1 cellular context compared by ENCODE assay signal in genomic region chr5:135234242-135235000, GRCh38.
TF ChIP-seq lines count a peak whose summit lies in the region.

No MANE protein-coding gene starts in this region.

TF ChIP-seq in HepG2, 621 proteins besides CTCF, POLR2A, EP300 and RAD21 (continued from another document and continues in another):
- TF ChIP-seq RERE (CRISPR knock-in tag; IDR thresholded peaks at IDR 0.05; ENCODE audit: low read depth) (no peak), CENPT (CRISPR knock-in tag; IDR thresholded peaks at IDR 0.05; ENCODE audit: low read depth) (no peak), TIGD3 (CRISPR knock-in tag; IDR thresholded peaks at IDR 0.05; ENCODE audit: borderline replicate concordance) (no peak), ZNF292 (CRISPR knock-in tag; IDR thresholded peaks at IDR 0.05; ENCODE audit: borderline replicate concordance, low read depth) (no peak), ZFX (CRISPR knock-in tag; IDR thresholded peaks at IDR 0.05; ENCODE audit: low read depth) (peak; percentile 81), HMGA1 (CRISPR knock-in tag; conservative IDR thresholded peaks at IDR 0.05) (no peak), AGO1 (IDR thresholded peaks at IDR 0.05; ENCODE audit: low read depth, low read length, poor library complexity, severe bottlenecking) (no peak), ZNF720 (CRISPR knock-in tag; IDR thresholded peaks at IDR 0.05) (no peak), ARID2 (CRISPR knock-in tag; IDR thresholded peaks at IDR 0.05; ENCODE audit: borderline replicate concordance) (no peak), MNT (IDR thresholded peaks at IDR 0.05) (no peak), KDM5B (CRISPR knock-in tag; IDR thresholded peaks at IDR 0.05; ENCODE audit: borderline replicate concordance) (peak; percentile 48; the same call in 1 of the 2 replicates), ZNF296 (CRISPR knock-in tag; conservative IDR thresholded peaks at IDR 0.05) (no peak), SOX5 (CRISPR knock-in tag; IDR thresholded peaks at IDR 0.05; ENCODE audit: borderline replicate concordance) (peak; percentile 57; the same call in 1 of the 2 replicates), SP5 (CRISPR knock-in tag; IDR thresholded peaks at IDR 0.05; ENCODE audit: borderline replicate concordance, low read depth) (no peak), ZNF136 (CRISPR knock-in tag; IDR thresholded peaks at IDR 0.05; ENCODE audit: low read depth) (no peak), SIN3B (IDR thresholded peaks at IDR 0.05; ENCODE audit: low read length) (no peak), ZNF281 (CRISPR knock-in tag; IDR thresholded peaks at IDR 0.05; ENCODE audit: borderline replicate concordance) (peak; percentile 36; the same call in 1 of the 2 replicates), ZSCAN20 (CRISPR knock-in tag; IDR thresholded peaks at IDR 0.05; ENCODE audit: borderline replicate concordance) (no peak), ZSCAN25 (CRISPR knock-in tag; IDR thresholded peaks at IDR 0.05) (no peak), ZNF766 (CRISPR knock-in tag; IDR thresholded peaks at IDR 0.05; ENCODE audit: borderline replicate concordance) (no peak), ZNF841 (CRISPR knock-in tag; IDR thresholded peaks at IDR 0.05; ENCODE audit: borderline replicate concordance) (no peak), ZSCAN29 (CRISPR knock-in tag; conservative IDR thresholded peaks at IDR 0.05) (no peak), CEBPB (IDR thresholded peaks at IDR 0.05; ENCODE audit: borderline replicate concordance, low read depth, low read length) (no peak), ZGPAT (CRISPR knock-in tag; IDR thresholded peaks at IDR 0.05) (no peak), FOXP1 (IDR thresholded peaks at IDR 0.05) (no peak), FOXP1 (CRISPR knock-in tag; IDR thresholded peaks at IDR 0.05) (peak; percentile 34; the same call in 1 of the 2 replicates), RFXANK (CRISPR knock-in tag; IDR thresholded peaks at IDR 0.05) (no peak), MED13 (CRISPR knock-in tag; IDR thresholded peaks at IDR 0.05) (no peak), ZNF713 (CRISPR knock-in tag; IDR thresholded peaks at IDR 0.05) (no peak), ARID5B (CRISPR knock-in tag; IDR thresholded peaks at IDR 0.05) (peak; percentile 34), HBP1 (CRISPR knock-in tag; IDR thresholded peaks at IDR 0.05; ENCODE audit: low read depth) (no peak), TAF1 (CRISPR knock-in tag; IDR thresholded peaks at IDR 0.05) (no peak), ZNF121 (CRISPR knock-in tag; IDR thresholded peaks at IDR 0.05) (no peak), ETV5 (CRISPR knock-in tag; IDR thresholded peaks at IDR 0.05; ENCODE audit: borderline replicate concordance) (peak; percentile 39; the same call in 1 of the 2 replicates), TBX2 (CRISPR knock-in tag; IDR thresholded peaks at IDR 0.05; ENCODE audit: borderline replicate concordance) (no peak), HOMEZ (CRISPR knock-in tag; IDR thresholded peaks at IDR 0.05; ENCODE audit: low read depth) (no peak), ZNF672 (CRISPR knock-in tag; IDR thresholded peaks at IDR 0.05) (no peak), MYPOP (CRISPR knock-in tag; IDR thresholded peaks at IDR 0.05) (no peak), POLR2AphosphoS5 (IDR thresholded peaks at IDR 0.05; ENCODE audit: low read depth, low read length) (peak; percentile 33; the same call in 1 of the 2 replicates), GFI1 (CRISPR knock-in tag; IDR thresholded peaks at IDR 0.05; ENCODE audit: borderline replicate concordance) (no peak), NCOR1 (IDR thresholded peaks at IDR 0.05; ENCODE audit: borderline replicate concordance, low read length) (no peak)
